1 cellular context compared by ENCODE assay signal in genomic region chr6:17986656-17987575, GRCh38.
TF ChIP-seq lines count a peak whose summit lies in the region.

No MANE protein-coding gene starts in this region.

TF ChIP-seq in HCT116, 20 proteins besides CTCF, POLR2A, EP300 and RAD21 (continued from another document):
- TF ChIP-seq ZBTB33 (IDR thresholded peaks at IDR 0.05; ENCODE audit: extremely low read depth, insufficient replicate concordance, low read length) (no peak), SP1 (IDR thresholded peaks at IDR 0.05; ENCODE audit: low read depth) (no peak), CBX3 (IDR thresholded peaks at IDR 0.05; ENCODE audit: low read depth) (no peak), SRF (IDR thresholded peaks at IDR 0.05; ENCODE audit: low read depth) (no peak), EZH2phosphoT487 (IDR thresholded peaks at IDR 0.05; ENCODE audit: borderline replicate concordance) (no peak), CEBPB (IDR thresholded peaks at IDR 0.05; ENCODE audit: low read depth) (no peak), FOSL1 (IDR thresholded peaks at IDR 0.05; ENCODE audit: low read depth) (no peak), TCF7L2 (IDR thresholded peaks at IDR 0.05; ENCODE audit: borderline replicate concordance, extremely low read depth, insufficient read depth, insufficient read length) (no peak), POLR2AphosphoS5 (IDR thresholded peaks at IDR 0.05; ENCODE audit: low read depth, low read length) (no peak)
